In the genomic region with DNA sequence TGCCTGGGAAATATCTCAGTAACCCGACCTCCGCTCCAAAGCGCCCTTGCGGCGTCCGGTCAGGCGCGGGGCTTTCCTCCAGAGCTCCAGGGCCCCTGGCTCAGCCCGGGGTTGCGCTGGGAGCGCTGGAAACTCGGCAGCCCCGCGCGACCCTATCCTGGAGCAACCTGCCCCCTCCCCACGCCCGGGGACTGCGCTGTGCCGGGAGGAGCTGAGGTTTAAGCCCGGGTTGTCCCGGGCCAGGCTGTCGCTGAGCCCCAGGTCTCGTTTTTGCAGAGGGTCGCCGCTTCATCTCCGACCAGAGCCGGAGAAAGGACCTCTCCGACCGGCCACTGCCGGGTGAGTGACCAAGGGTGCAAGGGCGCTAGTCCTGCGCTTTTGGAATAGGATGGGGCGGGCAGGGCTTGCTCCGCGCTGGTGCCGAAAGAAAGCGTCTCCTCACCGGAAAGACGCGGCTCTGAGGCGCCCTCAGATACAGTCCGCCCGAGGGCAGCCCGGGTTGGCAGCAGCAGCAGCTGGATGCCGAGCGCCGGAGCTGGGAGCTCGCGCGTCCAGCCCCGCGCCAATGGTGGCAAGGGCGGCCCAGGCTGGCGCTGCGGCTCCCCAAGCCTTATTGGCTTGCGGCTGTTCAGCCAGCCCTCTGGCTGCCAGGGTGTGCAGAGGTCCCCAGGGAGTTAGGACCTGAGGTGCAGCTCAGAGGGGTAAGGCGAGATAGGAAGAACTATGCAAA, we compare ENCODE assay signal across 8 cellular contexts. TPM values are rescaled to one million over a fixed set of nuclear protein-coding genes. Genes with fewer than 3 reads are reported as not detected.
DNase-seq lines count a peak whose midpoint lies in the region; ATAC-seq, FAIRE-seq and TF ChIP-seq lines count a peak whose summit lies in the region.

No MANE protein-coding gene starts in this region.

- no peaks in the 10 kb centered on the region for H4K20me1 ChIP-seq in keratinocyte (ENCODE audit: control insufficient read depth, extremely low read depth, insufficient read depth, low read length)

- no peaks in the 10 kb centered on the region for H3K36me3 ChIP-seq in keratinocyte (ENCODE audit: control insufficient read depth in 2 of 2, extremely low read depth in 1 of 2, insufficient read depth in 2 of 2, low read length in 2 of 2)

- DNase-seq in NCI-H1436 (lab: John Stamatoyannopoulos, UW), result peak; percentile 86
- peak; percentile 28 to 36 for DNase-seq in central memory CD8-positive, alpha-beta T cell (ENCODE audit: low spot score in 2 of 2)
- DNase-seq in keratinocyte (ENCODE audit: low read depth, low spot score), result no peak
- peak; percentile 22 to 37 for DNase-seq in stimulated activated CD4-positive, alpha-beta T cell treated with anti-CD3 and anti-CD28 coated beads, Interleukin-15, amount 100 ng/mL, for 1 hour (ENCODE audit: low read depth in 1 of 2, low spot score in 1 of 2)
- no peak for DNase-seq in OCI-M2 (lab: John Stamatoyannopoulos, UW; ENCODE audit: unreplicated experiment)

- no peak for FAIRE-seq in keratinocyte (lab: Jason Lieb, UNC)

- no peaks in the 10 kb centered on the region for H3K79me2 ChIP-seq in keratinocyte (ENCODE audit: control insufficient read depth, insufficient read depth, low read length)

- no peaks in the 10 kb centered on the region for H3K9me1 ChIP-seq in keratinocyte (ENCODE audit: control insufficient read depth, extremely low read depth, insufficient read depth, low read length)

- H3K4me1 ChIP-seq in keratinocyte (ENCODE audit: control insufficient read depth, extremely low read depth, insufficient read depth, low read length), result no peaks in the 10 kb centered on the region

- TF ChIP-seq CTCF in WI38 (IDR thresholded peaks at IDR 0.05; ENCODE audit: low read depth, low read length) (no peak), keratinocyte (optimal IDR thresholded peaks at IDR 0.05 in 1 of 3, IDR thresholded peaks at IDR 0.05 in 1 of 3, conservative IDR thresholded peaks at IDR 0.05 in 1 of 3; ENCODE audit: extremely low read depth in 1 of 3, insufficient read depth in 2 of 3, low read length in 3 of 3) (no peak)

- H3K9me3 ChIP-seq in keratinocyte (ENCODE audit: control insufficient read depth, low read depth, low read length), result no peaks in the 10 kb centered on the region

- H3K9ac ChIP-seq in keratinocyte (ENCODE audit: control insufficient read depth, extremely low read depth, insufficient read depth, low read length), result peak overlapping the region; percentile 16

- peaks cover under 1% of the 10 kb centered on the region for H3K36me3 Mint-ChIP-seq in central memory CD8-positive, alpha-beta T cell (ENCODE audit: insufficient read depth)

- peaks cover 27% of the 10 kb centered on the region for H3K27me3 ChIP-seq in keratinocyte (ENCODE audit: control insufficient read depth, extremely low read depth, insufficient read depth, low read length)

- H3K4me1 Mint-ChIP-seq in central memory CD8-positive, alpha-beta T cell, result no peaks in the 10 kb centered on the region

- no peaks in the 10 kb centered on the region for H3K9me3 Mint-ChIP-seq in central memory CD8-positive, alpha-beta T cell

- peak overlapping the region; percentile 66 for H3K4me3 Mint-ChIP-seq in central memory CD8-positive, alpha-beta T cell

- dilution Hi-C loops in keratinocyte (cut with MboI; ENCODE audit: extremely low pct_ligation_motif_present, low sequenced_read_pairs), result no loop called here

- H3K4me3 ChIP-seq in WI38 (ENCODE audit: low read depth, low read length) (peak overlapping the region; percentile 57), keratinocyte (ENCODE audit: control insufficient read depth in 2 of 3, extremely low read depth in 1 of 3, insufficient read depth in 2 of 3, low read depth in 1 of 3, low read length in 3 of 3) (peak overlapping the region; percentile 55 to 75 (median 67))

- no peak overlapping the region for H3K27ac ChIP-seq in keratinocyte (ENCODE audit: control insufficient read depth, insufficient read depth, low read length)

- H3K27ac Mint-ChIP-seq in central memory CD8-positive, alpha-beta T cell (ENCODE audit: low read depth), result no peak overlapping the region

- H3K27me3 Mint-ChIP-seq in central memory CD8-positive, alpha-beta T cell, result peaks cover 49% of the 10 kb centered on the region

- peak overlapping the region; percentile 90 for H3K4me2 ChIP-seq in keratinocyte (ENCODE audit: control insufficient read depth, extremely low read depth, insufficient read depth, low read depth, low read length)

- H2AFZ ChIP-seq in keratinocyte (ENCODE audit: control insufficient read depth, low read length), result peak overlapping the region; percentile 87

- ATAC-seq in GM18498 (IDR thresholded peaks at IDR 0.05; ENCODE audit: unreplicated experiment) (peak; percentile 96), HG02678 (IDR thresholded peaks at IDR 0.05; ENCODE audit: unreplicated experiment) (peak; percentile 96)
- ATAC-seq in central memory CD8-positive, alpha-beta T cell (replicated peaks; ENCODE audit: extremely low read depth, poor library complexity, severe bottlenecking), result peak; percentile 90

RNA-seq across cellular contexts. Expression of a gene that starts 1.5 kb away (rescaled TPM):
- 0.07 to 0.12 TPM (median 0.12 TPM) in 3 replicates for polyA plus RNA-seq in keratinocyte
- polyA plus RNA-seq in keratinocyte (2011; ENCODE audit: low read depth), result not detected
- 0.12 and 0.18 TPM in 2 replicates for polyA plus RNA-seq in keratinocyte (2011; cell fraction: cytosol; rRNA removed)
- polyA plus RNA-seq in keratinocyte (2011; cell fraction: nucleus; rRNA removed), result 0.06 TPM in 1 of 2 replicates, not detected in the other
- not detected in 2 replicates for polyA plus RNA-seq in keratinocyte (2012; ENCODE audit: low replicate concordance)
- not detected in 3 replicates for polyA minus RNA-seq in keratinocyte
- not detected for polyA minus RNA-seq in keratinocyte (2011; cell fraction: cytosol; rRNA and poly(A)+ RNA removed)
- 0.08 TPM in 1 of 2 replicates, not detected in the other for polyA minus RNA-seq in keratinocyte (2011; cell fraction: nucleus; rRNA and poly(A)+ RNA removed)

RNA-seq across cellular contexts. Expression of a gene that starts 26.0 kb away (rescaled TPM):
- polyA plus RNA-seq in keratinocyte, result 12.0 to 25.8 TPM (median 16.7 TPM) in 3 replicates
- 13.4 TPM for polyA plus RNA-seq in keratinocyte (2011; ENCODE audit: low read depth)
- polyA plus RNA-seq in keratinocyte (2011; cell fraction: cytosol; rRNA removed), result 9.7 and 22.4 TPM in 2 replicates
- polyA plus RNA-seq in keratinocyte (2011; cell fraction: nucleus; rRNA removed), result 17.9 and 25.8 TPM in 2 replicates
- polyA plus RNA-seq in keratinocyte (2012; ENCODE audit: low replicate concordance), result 40.5 and 46.0 TPM in 2 replicates
- polyA minus RNA-seq in keratinocyte, result 1.7 to 13.3 TPM (median 5.5 TPM) in 3 replicates
- polyA minus RNA-seq in keratinocyte (2011; cell fraction: cytosol; rRNA and poly(A)+ RNA removed), result 48.9 TPM
- polyA minus RNA-seq in keratinocyte (2011; cell fraction: nucleus; rRNA and poly(A)+ RNA removed), result 14.9 and 33.7 TPM in 2 replicates

RNA-seq across cellular contexts. Expression of a gene that starts 26.2 kb away (rescaled TPM):
- 23.9 to 41.9 TPM (median 29.5 TPM) in 3 replicates for polyA plus RNA-seq in keratinocyte
- 45.7 TPM for polyA plus RNA-seq in keratinocyte (2011; ENCODE audit: low read depth)
- 16.1 and 24.0 TPM in 2 replicates for polyA plus RNA-seq in keratinocyte (2011; cell fraction: cytosol; rRNA removed)
- 28.5 and 39.1 TPM in 2 replicates for polyA plus RNA-seq in keratinocyte (2011; cell fraction: nucleus; rRNA removed)
- 17.7 and 39.1 TPM in 2 replicates for polyA plus RNA-seq in keratinocyte (2012; ENCODE audit: low replicate concordance)
- polyA minus RNA-seq in keratinocyte, result 9.9 to 41.7 TPM (median 19.6 TPM) in 3 replicates
- 20.5 TPM for polyA minus RNA-seq in keratinocyte (2011; cell fraction: cytosol; rRNA and poly(A)+ RNA removed)
- polyA minus RNA-seq in keratinocyte (2011; cell fraction: nucleus; rRNA and poly(A)+ RNA removed), result 21.9 and 38.4 TPM in 2 replicates

Comparison
In these comparisons a context has a peak if more than half of its experiments do, and no peak if none do; other contexts are left out.
1. DNase-seq: peak in NCI-H1436 (single experiment), central memory CD8-positive, alpha-beta T cell (2 of 2) and stimulated activated CD4-positive, alpha-beta T cell treated with anti-CD3 and anti-CD28 coated beads, Interleukin-15, amount 100 ng/mL, for 1 hour (2 of 2); none in keratinocyte (single experiment) and OCI-M2 (single experiment).
2. Peak in every context shown above with its lines, with median percentiles within 50 percentile points of each other: ATAC-seq.